ENCODE assay signal across 8 cellular contexts in the genomic region with DNA sequence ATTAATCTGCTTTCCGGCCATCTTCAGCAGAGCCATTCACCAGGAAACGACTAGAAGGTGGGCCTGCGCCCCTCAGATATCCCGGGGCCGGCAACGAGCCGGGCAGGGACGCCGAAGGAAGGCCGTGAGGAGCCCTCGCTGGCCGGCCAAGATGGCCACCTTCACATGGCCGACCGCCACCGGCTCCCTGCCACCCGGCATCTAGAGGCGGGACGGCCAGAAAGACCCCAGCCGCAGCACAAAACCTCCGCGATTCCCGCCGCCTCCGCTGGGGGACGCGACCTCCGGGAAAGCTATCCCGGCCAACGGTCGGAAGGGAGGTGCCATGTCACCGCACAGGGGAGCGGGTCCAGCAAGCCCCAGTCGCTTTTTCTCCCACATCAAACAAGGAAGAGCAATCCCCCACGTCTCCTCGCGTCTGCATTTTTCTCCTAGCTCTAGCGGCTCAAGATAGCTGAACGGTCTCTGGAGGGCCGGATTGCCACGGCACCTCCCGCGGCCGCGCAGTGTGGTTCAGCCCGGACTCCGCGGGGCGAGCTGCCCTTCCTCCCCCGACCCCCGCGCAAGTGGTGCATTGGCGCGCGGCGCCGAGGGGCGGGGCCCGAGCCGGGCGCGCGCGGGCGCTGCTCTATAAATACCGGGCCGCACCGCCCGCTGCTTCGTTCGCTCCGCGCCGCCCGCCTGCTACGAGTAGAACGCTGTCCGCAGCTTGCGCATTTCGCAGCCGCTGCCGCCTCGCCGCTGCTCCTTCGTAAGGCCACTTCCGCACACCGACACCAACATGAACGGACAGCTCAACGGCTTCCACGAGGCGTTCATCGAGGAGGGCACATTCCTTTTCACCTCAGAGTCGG. TPM values are rescaled to one million over a fixed set of nuclear protein-coding genes. Genes with fewer than 3 reads are reported as not detected.
A peak's percentile ranks its signal among the peaks of the same experiment; 100 is the strongest.
DNase-seq lines count a peak whose midpoint lies in the region; ATAC-seq and TF ChIP-seq lines count a peak whose summit lies in the region.

Gene MAT2A, plus strand, starts transcription at position 662 of the 854 bp plus-strand sequence. Its CDS starts 120 bp downstream, at position 782.

- peak; percentile 73 for ATAC-seq in DND-41 (ENCODE audit: insufficient read depth, low read depth)
- peak; percentile 64 for ATAC-seq in GM21786 (IDR thresholded peaks at IDR 0.05; ENCODE audit: unreplicated experiment)
- ATAC-seq in activated T-cell treated with anti-CD3 and anti-CD28 coated beads, Interleukin-2, amount 50 U/mL, for 72 hours (replicated peaks in 1 of 2) = peak; percentile 82 to 85
- ATAC-seq in naive thymus-derived CD4-positive, alpha-beta T cell = peak; percentile 87
- ATAC-seq in stimulated activated naive B cell treated with anti-CD40 and anti-IgM and Interleukin-4, amounts not matched to agents 10 μg/mL and 1 μg/mL and 100 μg/mL, for 72 hours (replicated peaks) = peak; percentile 79 to 87

- H3K4me1 ChIP-seq in DND-41 (ENCODE audit: insufficient read depth, low read length) (peaks cover 45% of the 10 kb centered on the region), Peyer's patch (peaks cover 0 to 40% (median 4%) of the 10 kb centered on the region in 4 donors), esophagus squamous epithelium (peaks cover 19 to 60% (median 39%) of the 10 kb centered on the region in 3 donors)
- H3K4me1 ChIP-seq in naive thymus-derived CD4-positive, alpha-beta T cell (ENCODE audit: control insufficient read depth in 2 of 2, insufficient read depth in 2 of 2, low read length in 2 of 2) = peaks cover 19 to 27% of the 10 kb centered on the region in 2 donors

- H3K27me3 ChIP-seq in DND-41 (ENCODE audit: insufficient read depth, low read length, poor library complexity) (no peaks in the 10 kb centered on the region), Peyer's patch (no peaks in the 10 kb centered on the region), esophagus squamous epithelium (no peaks in the 10 kb centered on the region)
- H3K27me3 ChIP-seq in naive thymus-derived CD4-positive, alpha-beta T cell (ENCODE audit: control insufficient read depth in 2 of 2, insufficient read depth in 2 of 2, low read length in 2 of 2) = no peaks in the 10 kb centered on the region

- TF ChIP-seq CTCF in DND-41 (IDR thresholded peaks at IDR 0.05; ENCODE audit: borderline replicate concordance, extremely low read depth, low read length, poor library complexity, severe bottlenecking) = peak; percentile 85
- TF ChIP-seq CTCF in Peyer's patch (IDR thresholded peaks at IDR 0.05) = peak; percentile 44 to 81 (median 68)
- TF ChIP-seq CTCF in esophagus squamous epithelium (IDR thresholded peaks at IDR 0.05) = peak; percentile 58 to 77 (median 68)

- peak within 1 kb of the TSS; percentile 95 for H3K9ac ChIP-seq in DND-41 (ENCODE audit: low read depth, low read length)

- H3K27me3 Mint-ChIP-seq in activated T-cell treated with anti-CD3 and anti-CD28 coated beads, Interleukin-2, amount 50 U/mL, for 72 hours (ENCODE audit: low read depth) = no peaks in the 10 kb centered on the region
- no peaks in the 10 kb centered on the region for H3K27me3 Mint-ChIP-seq in naive thymus-derived CD4-positive, alpha-beta T cell
- no peaks in the 10 kb centered on the region for H3K27me3 Mint-ChIP-seq in stimulated activated naive B cell treated with anti-CD40 and anti-IgM and Interleukin-4, amounts not matched to agents 10 μg/mL and 1 μg/mL and 100 μg/mL, for 72 hours

- H3K36me3 ChIP-seq in DND-41 (ENCODE audit: insufficient read depth, low read length) (peaks cover 47% of the 10 kb centered on the region), KOPT-K1 (ENCODE audit: insufficient read depth, low read length) (peaks cover 41% of the 10 kb centered on the region), Peyer's patch (peaks cover 0 to 27% (median 2%) of the 10 kb centered on the region in 3 donors), esophagus squamous epithelium (peaks cover 15 to 27% (median 17%) of the 10 kb centered on the region in 3 donors)
- H3K36me3 ChIP-seq in naive thymus-derived CD4-positive, alpha-beta T cell (ENCODE audit: control insufficient read depth in 2 of 3, insufficient read depth in 3 of 3, low read length in 3 of 3) = peaks cover 17 to 32% (median 21%) of the 10 kb centered on the region in 3 experiments

- H3K9me3 ChIP-seq in DND-41 (ENCODE audit: insufficient read depth, low read length, severe bottlenecking) = no peaks in the 10 kb centered on the region
- no peaks in the 10 kb centered on the region for H3K9me3 ChIP-seq in KOPT-K1 (ENCODE audit: insufficient read depth, low read length, poor library complexity, severe bottlenecking)
- no peaks in the 10 kb centered on the region for H3K9me3 ChIP-seq in Peyer's patch
- H3K9me3 ChIP-seq in esophagus squamous epithelium = no peaks in the 10 kb centered on the region
- H3K9me3 ChIP-seq in naive thymus-derived CD4-positive, alpha-beta T cell (ENCODE audit: control insufficient read depth in 2 of 3, low read length in 3 of 3) = no peaks in the 10 kb centered on the region

- intact Hi-C loops in esophagus squamous epithelium (cut with DNase I) = no loop called here
- intact Hi-C loops in naive thymus-derived CD4-positive, alpha-beta T cell (cut with micrococcal nuclease) = loop anchor here (1.0 to 5.0 kb wide), 14 partner anchors 14 to 349 kb away; partner anchors contain the start of genes ELMOD3 (in 2 of the 2), GGCX (in 2 of the 2), RETSAT (in 2 of the 2) and SH2D6 (in 2 of the 2)

- peak within 1 kb of the TSS; percentile 92 for H3K27ac ChIP-seq in DND-41 (ENCODE audit: low read length)
- H3K27ac ChIP-seq in KOPT-K1 (ENCODE audit: low read depth, low read length, poor library complexity, severe bottlenecking) = peak within 1 kb of the TSS; percentile 98
- H3K27ac ChIP-seq in Peyer's patch = peak within 1 kb of the TSS; percentile 95 to 99 (median 98)
- peak within 1 kb of the TSS; percentile 96 to 99 (median 98) for H3K27ac ChIP-seq in esophagus squamous epithelium
- peak within 1 kb of the TSS; percentile 84 for H3K27ac ChIP-seq in naive thymus-derived CD4-positive, alpha-beta T cell (ENCODE audit: low read depth, low read length)

- POLR2A ChIA-PET in naive thymus-derived CD4-positive, alpha-beta T cell (lab: Charles Lee) = interaction anchor here (0.6 to 5.7 kb wide), 32 partner anchors 12 to 1058 kb away, joined by 3 to 74 read pairs (median 6); partner anchors contain the start of genes C2orf68, CAPG, ELMOD3 and GGCX

- H3K36me3 Mint-ChIP-seq in activated T-cell treated with anti-CD3 and anti-CD28 coated beads, Interleukin-2, amount 50 U/mL, for 72 hours (ENCODE audit: insufficient read depth in 2 of 2) = peaks cover 27 to 41% of the 10 kb centered on the region in 2 donors
- peaks cover 17 to 35% (median 19%) of the 10 kb centered on the region in 5 donors for H3K36me3 Mint-ChIP-seq in naive thymus-derived CD4-positive, alpha-beta T cell
- peaks cover 41 to 64% of the 10 kb centered on the region in 2 donors for H3K36me3 Mint-ChIP-seq in stimulated activated naive B cell treated with anti-CD40 and anti-IgM and Interleukin-4, amounts not matched to agents 10 μg/mL and 1 μg/mL and 100 μg/mL, for 72 hours

- peak within 1 kb of the TSS; percentile 78 to 87 for H3K4me3 ChIP-seq in DND-41 (ENCODE audit: low read depth in 1 of 2, low read length in 2 of 2)
- peak within 1 kb of the TSS; percentile 72 to 97 (median 83) for H3K4me3 ChIP-seq in Peyer's patch
- H3K4me3 ChIP-seq in esophagus squamous epithelium = peak within 1 kb of the TSS; percentile 71 to 84 (median 76)
- H3K4me3 ChIP-seq in naive thymus-derived CD4-positive, alpha-beta T cell (ENCODE audit: low read length) = peak within 1 kb of the TSS; percentile 92

- peak within 1 kb of the TSS; percentile 97 to 99 for H3K4me3 Mint-ChIP-seq in activated T-cell treated with anti-CD3 and anti-CD28 coated beads, Interleukin-2, amount 50 U/mL, for 72 hours
- H3K4me3 Mint-ChIP-seq in naive thymus-derived CD4-positive, alpha-beta T cell = peak within 1 kb of the TSS; percentile 91 to 98 (median 95)
- peak within 1 kb of the TSS; percentile 94 to 95 for H3K4me3 Mint-ChIP-seq in stimulated activated naive B cell treated with anti-CD40 and anti-IgM and Interleukin-4, amounts not matched to agents 10 μg/mL and 1 μg/mL and 100 μg/mL, for 72 hours

- peak; percentile 99 to 100 for TF ChIP-seq POLR2A in Peyer's patch (IDR thresholded peaks at IDR 0.05)
- TF ChIP-seq POLR2A in esophagus squamous epithelium (IDR thresholded peaks at IDR 0.05) = peak; percentile 20 to 100 (median 93)

- peak within 1 kb of the TSS; percentile 94 for H3K27ac Mint-ChIP-seq in activated T-cell treated with anti-CD3 and anti-CD28 coated beads, Interleukin-2, amount 50 U/mL, for 72 hours
- peak within 1 kb of the TSS; percentile 90 to 97 (median 94) for H3K27ac Mint-ChIP-seq in naive thymus-derived CD4-positive, alpha-beta T cell
- peak within 1 kb of the TSS; percentile 98 for H3K27ac Mint-ChIP-seq in stimulated activated naive B cell treated with anti-CD40 and anti-IgM and Interleukin-4, amounts not matched to agents 10 μg/mL and 1 μg/mL and 100 μg/mL, for 72 hours

- peaks cover 59% of the 10 kb centered on the region for H3K4me1 Mint-ChIP-seq in activated T-cell treated with anti-CD3 and anti-CD28 coated beads, Interleukin-2, amount 50 U/mL, for 72 hours (ENCODE audit: low read depth)
- peaks cover 14 to 58% (median 47%) of the 10 kb centered on the region in 7 donors for H3K4me1 Mint-ChIP-seq in naive thymus-derived CD4-positive, alpha-beta T cell
- H3K4me1 Mint-ChIP-seq in stimulated activated naive B cell treated with anti-CD40 and anti-IgM and Interleukin-4, amounts not matched to agents 10 μg/mL and 1 μg/mL and 100 μg/mL, for 72 hours = peaks cover 29 to 49% of the 10 kb centered on the region in 2 donors

- peaks cover 67% of the 10 kb centered on the region for H3K79me2 ChIP-seq in DND-41 (ENCODE audit: insufficient read depth, low read length)

- WGBS in esophagus squamous epithelium, 2 donors = 0% methylated on average over 1 of the region's 92 CpGs; no CpG with 5 or more reads in 1 of the 2 donors

- no peaks in the 10 kb centered on the region for H3K9me3 Mint-ChIP-seq in activated T-cell treated with anti-CD3 and anti-CD28 coated beads, Interleukin-2, amount 50 U/mL, for 72 hours
- peaks cover 0 to 1% (median 0%) of the 10 kb centered on the region in 11 donors for H3K9me3 Mint-ChIP-seq in naive thymus-derived CD4-positive, alpha-beta T cell
- no peaks in the 10 kb centered on the region for H3K9me3 Mint-ChIP-seq in stimulated activated naive B cell treated with anti-CD40 and anti-IgM and Interleukin-4, amounts not matched to agents 10 μg/mL and 1 μg/mL and 100 μg/mL, for 72 hours

- H3K4me2 ChIP-seq in DND-41 (ENCODE audit: insufficient read depth, low read length) = peak within 1 kb of the TSS; percentile 76

- DNase-seq in DND-41 (peak; percentile 95), Peyer's patch (peak; percentile 88 to 96 (median 95)), esophagus squamous epithelium (lab: John Stamatoyannopoulos, UW) (peak; percentile 44)
- peak; percentile 91 to 95 for DNase-seq in activated T-cell treated with anti-CD3 and anti-CD28 coated beads, Interleukin-2, amount 50 U/mL, for 72 hours
- peak; percentile 72 to 96 (median 88) for DNase-seq in naive thymus-derived CD4-positive, alpha-beta T cell
- peak; percentile 89 for DNase-seq in stimulated activated naive B cell treated with anti-CD40 and anti-IgM and Interleukin-4, amounts not matched to agents 10 μg/mL and 1 μg/mL and 100 μg/mL, for 72 hours

- H2AFZ ChIP-seq in DND-41 (ENCODE audit: low read depth, low read length) = peak within 1 kb of the TSS; percentile 81

- H4K20me1 ChIP-seq in DND-41 (ENCODE audit: insufficient read depth, low read length) = peaks cover 43% of the 10 kb centered on the region

- CTCF ChIA-PET in naive thymus-derived CD4-positive, alpha-beta T cell (lab: Charles Lee) = interaction anchor here (0.6 to 3.5 kb wide), 8 partner anchors 12 to 863 kb away, joined by 3 to 31 read pairs (median 4); partner anchors contain the start of gene GGCX

RNA-seq across cellular contexts. Expression of gene MAT2A, which starts in this region (rescaled TPM):
- total RNA-seq in Peyer's patch = 100 to 1,000 TPM; 113 to 189 (median 140) TPM
- total RNA-seq in activated T-cell treated with anti-CD3 and anti-CD28 coated beads, Interleukin-2, amount 50 U/mL, for 72 hours = 100 to 1,000 TPM; 253 to 255 TPM
- total RNA-seq in esophagus squamous epithelium = 100 to 1,000 TPM in 2 of 4 donors, 10 to 100 TPM in 2; 81.8 to 272 (median 121) TPM
- total RNA-seq in naive thymus-derived CD4-positive, alpha-beta T cell = 100 to 1,000 TPM in 4 of 5 experiments, 10 to 100 TPM in 1; 96.3 to 268 (median 178) TPM
- polyA plus RNA-seq in naive thymus-derived CD4-positive, alpha-beta T cell = 100 to 1,000 TPM in 1 of 2 donors, 10 to 100 TPM in 1; 79.8 to 120 TPM

Comparison
In these comparisons a context has a peak if more than half of its experiments do, and no peak if none do; other contexts are left out.
1. Peak in every context shown above with its lines: DNase-seq, ATAC-seq, H3K4me3 ChIP-seq and H3K27ac ChIP-seq.
2. DNase-seq: peak in every context shown above with its lines; median percentile 95 in DND-41; 95 in Peyer's patch; 93 in activated T-cell treated with anti-CD3 and anti-CD28 coated beads, Interleukin-2, amount 50 U/mL, for 72 hours; 89 in stimulated activated naive B cell treated with anti-CD40 and anti-IgM and Interleukin-4, amounts not matched to agents 10 μg/mL and 1 μg/mL and 100 μg/mL, for 72 hours; 88 in naive thymus-derived CD4-positive, alpha-beta T cell; 44 in esophagus squamous epithelium.